ENCODE assay signal across 8 cellular contexts in the genomic region with DNA sequence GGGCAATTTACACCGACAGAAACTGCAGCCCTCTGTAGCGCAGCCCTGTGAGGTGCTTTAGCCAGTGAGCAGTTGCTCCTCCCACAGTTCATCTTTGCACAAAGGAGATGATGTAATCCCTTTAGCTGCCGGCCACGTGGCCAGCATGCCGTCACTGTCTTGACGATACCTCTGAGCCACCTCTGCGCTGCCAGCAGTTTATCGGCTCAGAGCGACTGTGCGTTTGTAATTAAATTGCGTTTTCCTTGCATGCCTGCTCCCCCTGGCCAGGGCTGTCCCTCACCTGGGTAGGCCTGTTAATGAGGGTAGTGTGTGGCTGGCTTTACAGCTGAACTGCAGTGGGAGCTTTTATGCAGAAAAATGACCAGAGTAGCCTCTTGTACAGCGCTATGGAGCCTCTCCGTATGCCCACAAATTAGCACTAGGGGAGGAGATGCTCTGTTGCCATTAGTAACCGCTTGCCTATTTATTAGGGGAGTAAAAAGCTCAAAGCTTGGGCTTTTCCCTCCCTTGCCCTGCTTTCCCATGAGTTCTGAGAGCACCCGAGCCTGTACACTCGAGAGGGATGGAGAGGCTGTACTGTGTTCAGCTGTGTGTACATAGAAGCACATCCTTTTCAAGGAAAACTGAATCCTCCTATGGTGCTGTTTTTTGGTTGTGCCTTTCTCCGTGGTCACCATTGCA.
DNase-seq lines count a peak whose midpoint lies in the region; ATAC-seq and TF ChIP-seq lines count a peak whose summit lies in the region.

No MANE protein-coding gene starts in this region.

- H3K27ac Mint-ChIP-seq in endodermal cell (no peak overlapping the region), naive B cell (peak overlapping the region in 5 of 6 donors; percentile 47 to 83 (median 78))

- no peak overlapping the region for H3K4me3 ChIP-seq in endodermal cell (ENCODE audit: low read length)

- H3K9me3 Mint-ChIP-seq in endodermal cell, result peaks cover 3% of the 10 kb centered on the region
- H3K9me3 Mint-ChIP-seq in naive B cell, result peaks cover 0 to 3% (median 0%) of the 10 kb centered on the region in 7 donors

- ATAC-seq in naive B cell (ENCODE audit: low read depth in 2 of 2) (peak; percentile 47 to 58), GM21367 (IDR thresholded peaks at IDR 0.05; ENCODE audit: unreplicated experiment) (no peak), GM18505 (IDR thresholded peaks at IDR 0.05; ENCODE audit: unreplicated experiment) (no peak)

- CTCF ChIA-PET in HEK293T (lab: Yijun Ruan, JAX), result no interaction called here

- no peak for TF ChIP-seq CTCF in endodermal cell (conservative IDR thresholded peaks at IDR 0.05)

- no peak overlapping the region for H3K9ac ChIP-seq in endodermal cell (ENCODE audit: extremely low read depth, low read length, poor library complexity, severe bottlenecking)

- 85 to 87% methylated on average over 17 of the region's 17 CpGs for WGBS in endodermal cell (ENCODE audit: insufficient coverage in 1 of 2, insufficient read length in 1 of 2), 2 experiments

- H3K36me3 ChIP-seq in endodermal cell (ENCODE audit: control insufficient read depth, insufficient read depth, low read length), result no peaks in the 10 kb centered on the region

- peaks cover 19% of the 10 kb centered on the region for H3K9me3 ChIP-seq in endodermal cell (ENCODE audit: control insufficient read depth, low read length)

- POLR2A ChIA-PET in HEK293T (lab: Yijun Ruan, JAX), result interaction anchor here (1.0 to 1.3 kb wide), 3 partner anchors 14 to 110 kb away, joined by 3 read pairs; no protein-coding TSS in a partner anchor

- H3K36me3 Mint-ChIP-seq in endodermal cell (ENCODE audit: low read depth), result peaks cover 3% of the 10 kb centered on the region
- no peaks in the 10 kb centered on the region for H3K36me3 Mint-ChIP-seq in naive B cell

- DNase-seq in A172 (ENCODE audit: low spot score), result peak; percentile 94
- peak; percentile 62 for DNase-seq in HEK293T (ENCODE audit: extremely low spot score)
- DNase-seq in NCI-H526 (lab: John Stamatoyannopoulos, UW), result peak; percentile 77 to 81
- peak; percentile 74 for DNase-seq in endodermal cell
- no peak for DNase-seq in naive B cell
- DNase-seq in amniotic stem cell (lab: John Stamatoyannopoulos, UW), result no peak

- H3K4me1 ChIP-seq in endodermal cell (ENCODE audit: control insufficient read depth, insufficient read depth, low read length), result peaks cover 3% of the 10 kb centered on the region

- H3K4me1 Mint-ChIP-seq in endodermal cell, result peaks cover 34% of the 10 kb centered on the region
- peaks cover 59 to 76% (median 66%) of the 10 kb centered on the region in 3 donors for H3K4me1 Mint-ChIP-seq in naive B cell

- peak overlapping the region; percentile 77 for H3K27ac ChIP-seq in endodermal cell (ENCODE audit: low read depth, low read length)

- TF ChIP-seq POLR2A in GM18505 (IDR thresholded peaks at IDR 0.05; ENCODE audit: borderline replicate concordance, extremely low read depth, insufficient read depth, insufficient read length), result no peak

- H3K4me3 Mint-ChIP-seq in endodermal cell (no peak overlapping the region), naive B cell (peak overlapping the region in 5 of 8 donors; percentile 35 to 86 (median 57))

- H3K27me3 Mint-ChIP-seq in endodermal cell (ENCODE audit: insufficient read depth) (peaks cover 6% of the 10 kb centered on the region), naive B cell (no peaks in the 10 kb centered on the region)

- no peaks in the 10 kb centered on the region for H3K27me3 ChIP-seq in endodermal cell (ENCODE audit: control insufficient read depth, insufficient read depth, low read length, poor library complexity, severe bottlenecking)

TF ChIP-seq in HEK293T, 16 proteins besides CTCF, POLR2A, EP300 and RAD21:
- TF ChIP-seq BHLHE40 (IDR thresholded peaks at IDR 0.05; ENCODE audit: borderline replicate concordance) (no peak), L3MBTL2 (conservative IDR thresholded peaks at IDR 0.05) (peak; percentile 95), CTBP1 (IDR thresholded peaks at IDR 0.05; ENCODE audit: borderline replicate concordance) (no peak), ZNF384 (IDR thresholded peaks at IDR 0.05) (no peak)

Comparison
In these comparisons a context has a peak if more than half of its experiments do, and no peak if none do; other contexts are left out.
1. DNase-seq: peak in A172 (single experiment), HEK293T (single experiment), NCI-H526 (2 of 2) and endodermal cell (single experiment); none in naive B cell (single experiment) and amniotic stem cell (single experiment).
2. ATAC-seq: peak in naive B cell (2 of 2); none in GM21367 (single experiment) and GM18505 (single experiment).